Comparison of ENCODE assay signal across 11 cellular contexts in genomic region chr6:14664616-14665315, GRCh38.
DNase-seq lines count a peak whose midpoint lies in the region; ATAC-seq lines count a peak whose summit lies in the region.
"Had no signal": no experiment of that assay in that cellular context is flagged by ENCODE, and none has a peak within 500 bp of the region (broad histone marks: within the 10 kb centered on the region; RNA-seq: fewer than 3 reads in every experiment).

No MANE protein-coding gene starts in this region.

- H3K4me1 Mint-ChIP-seq in activated naive CD4-positive, alpha-beta T cell treated with anti-CD3 and anti-CD28 coated beads for 36 hours (ENCODE audit: low read depth) = peaks cover 21% of the 10 kb centered on the region

- no peaks in the 10 kb centered on the region for H3K27me3 Mint-ChIP-seq in activated naive CD4-positive, alpha-beta T cell treated with anti-CD3 and anti-CD28 coated beads for 36 hours (ENCODE audit: low read depth)

- H3K36me3 Mint-ChIP-seq in activated naive CD4-positive, alpha-beta T cell treated with anti-CD3 and anti-CD28 coated beads for 36 hours (ENCODE audit: low read depth) = no peaks in the 10 kb centered on the region

- peak overlapping the region; percentile 90 for H3K27ac ChIP-seq in thymus (ENCODE audit: low read depth)
- no peak overlapping the region for H3K27ac ChIP-seq in aorta (ENCODE audit: low read depth in 1 of 2, low read length in 2 of 2)

- H3K9me3 Mint-ChIP-seq in activated naive CD4-positive, alpha-beta T cell treated with anti-CD3 and anti-CD28 coated beads for 36 hours = no peaks in the 10 kb centered on the region

- ATAC-seq in aorta (ENCODE audit: low FRiP score) = no peak

- WGBS in thymus = 83% methylated on average over 11 of the region's 11 CpGs
- WGBS in aorta, 2 donors = 57 to 64% methylated on average over 11 of the region's 11 CpGs

- DNase-seq in activated naive CD4-positive, alpha-beta T cell treated with anti-CD3 and anti-CD28 coated beads for 36 hours = peak; percentile 31
- DNase-seq in activated naive CD4-positive, alpha-beta T cell (lab: John Stamatoyannopoulos, UW) = no peak
- DNase-seq in NCI-H446 treated with DMSO at 0.1 percent for 48 hours (lab: John Stamatoyannopoulos, UW) (peak; percentile 22), ecto neural progenitor cell (ENCODE audit: low spot score) (peak; percentile 57), superior temporal gyrus (ENCODE audit: extremely low spot score) (no peak), kidney glomerular epithelial cell (lab: John Stamatoyannopoulos, UW) (no peak), aorta (no peak)
- DNase-seq: amygdala, GDM1, SW 1271 had no signal

- H3K27ac Mint-ChIP-seq in activated naive CD4-positive, alpha-beta T cell treated with anti-CD3 and anti-CD28 coated beads for 36 hours = no peak overlapping the region

- H3K36me3 ChIP-seq in thymus (ENCODE audit: control insufficient read depth, insufficient read depth) (no peaks in the 10 kb centered on the region), aorta (ENCODE audit: control insufficient read depth in 1 of 2, insufficient read depth in 2 of 2, low read length in 1 of 2) (no peaks in the 10 kb centered on the region)

- no peaks in the 10 kb centered on the region for H3K9me3 ChIP-seq in thymus (ENCODE audit: control insufficient read depth)
- no peaks in the 10 kb centered on the region for H3K9me3 ChIP-seq in aorta (ENCODE audit: control insufficient read depth, low read length)

- H3K27me3 ChIP-seq in thymus (ENCODE audit: control insufficient read depth, insufficient read depth) = no peaks in the 10 kb centered on the region
- H3K27me3 ChIP-seq in aorta (ENCODE audit: control insufficient read depth in 1 of 2, insufficient read depth in 2 of 2, low read length in 1 of 2) = no peaks in the 10 kb centered on the region

- intact Hi-C loops in activated naive CD4-positive, alpha-beta T cell treated with anti-CD3 and anti-CD28 coated beads for 36 hours (cut with micrococcal nuclease) = loop anchor here (5.0 to 10.0 kb wide), 5 partner anchors 122 to 583 kb away; partner anchors contain the start of gene JARID2
- intact Hi-C loops in aorta (cut with DNase I) = no loop called here

- H3K4me1 ChIP-seq in thymus (ENCODE audit: control insufficient read depth, insufficient read depth, low read length) (peaks cover 45% of the 10 kb centered on the region), aorta (ENCODE audit: control insufficient read depth in 1 of 2, insufficient read depth in 2 of 2, low read length in 2 of 2) (no peaks in the 10 kb centered on the region)

- no peak overlapping the region for H3K4me3 Mint-ChIP-seq in activated naive CD4-positive, alpha-beta T cell treated with anti-CD3 and anti-CD28 coated beads for 36 hours

- CTCF ChIA-PET in activated naive CD4-positive, alpha-beta T cell treated with anti-CD3 and anti-CD28 coated beads for 36 hours (lab: Charles Lee) = no interaction called here

- H3K4me3 ChIP-seq in thymus (ENCODE audit: low read length) (no peak overlapping the region), aorta (ENCODE audit: low read length in 2 of 2) (no peak overlapping the region)

Comparison
In these comparisons a context has a peak if more than half of its experiments do, and no peak if none do; other contexts are left out.
1. DNase-seq: peak in activated naive CD4-positive, alpha-beta T cell treated with anti-CD3 and anti-CD28 coated beads for 36 hours (single experiment), NCI-H446 treated with DMSO at 0.1 percent for 48 hours (single experiment) and ecto neural progenitor cell (single experiment); none in activated naive CD4-positive, alpha-beta T cell (0 of 4), superior temporal gyrus (single experiment), kidney glomerular epithelial cell (single experiment) and aorta (0 of 2).